ENCODE assay signal across 21 cellular contexts in genomic region chr15:39890640-39891039, GRCh38. TPM values are rescaled to one million over a fixed set of nuclear protein-coding genes. Genes with fewer than 3 reads are reported as not detected.
DNase-seq lines count a peak whose midpoint lies in the region; ATAC-seq, FAIRE-seq and TF ChIP-seq lines count a peak whose summit lies in the region.
"Had no signal": no experiment of that assay in that cellular context is flagged by ENCODE, and none has a peak within 500 bp of the region (broad histone marks: within the 10 kb centered on the region; RNA-seq: fewer than 3 reads in every experiment).

No MANE protein-coding gene starts in this region.

- H2AFZ ChIP-seq in H9 (ENCODE audit: low read length) (no peak overlapping the region), H1 (ENCODE audit: low read length) (no peak overlapping the region)

- TF ChIP-seq EP300 in H1 (IDR thresholded peaks at IDR 0.05; ENCODE audit: borderline replicate concordance in 1 of 2, low read depth in 2 of 2, low read length in 2 of 2), result no peak

- H3K23me2 ChIP-seq in H9 (ENCODE audit: insufficient read length, low read depth, low read length, poor library complexity, severe bottlenecking) (no peaks in the 10 kb centered on the region), H1 (ENCODE audit: low read depth, low read length) (no peaks in the 10 kb centered on the region)

- no peak overlapping the region for H3K23ac ChIP-seq in H9 (ENCODE audit: insufficient read length, low read depth, low read length)
- H3K23ac ChIP-seq in H1 (ENCODE audit: insufficient read length), result no peak overlapping the region

- POLR2A ChIA-PET in H1 (lab: Charles Lee; ENCODE audit: partially characterized antibody), result interaction anchor here (1.0 to 1.4 kb wide), 2 partner anchors 44 to 88 kb away, joined by 3 to 8 read pairs; partner anchors contain the start of gene EIF2AK4

- peaks cover 61 to 63% of the 10 kb centered on the region in 2 experiments for H3K4me1 Mint-ChIP-seq in H9
- H3K4me1 Mint-ChIP-seq: CD4-positive, CD25-positive, alpha-beta regulatory T cell; T-cell had no signal

- H2AK5ac ChIP-seq in H9 (ENCODE audit: insufficient read length, low read length) (no peak overlapping the region), H1 (ENCODE audit: low read depth, low read length) (no peak overlapping the region)

- no peak overlapping the region for H3T11ph ChIP-seq in H9 (ENCODE audit: low read length)

- no peak for TF ChIP-seq POLR2A in H1 (IDR thresholded peaks at IDR 0.05; ENCODE audit: control extremely low read depth in 1 of 2, low read depth in 2 of 2, low read length in 2 of 2)

- H3K9me3 ChIP-seq in H9 (ENCODE audit: control insufficient read depth, low read depth, low read length) (no peaks in the 10 kb centered on the region), H1 (ENCODE audit: insufficient read depth in 2 of 2, low read depth in 1 of 2, low read length in 1 of 2) (peaks cover 0 to 6% of the 10 kb centered on the region in 2 experiments; a peak in 1 of 4 replicates)
- H3K9me3 ChIP-seq: MG63, SK-N-SH had no signal

- H3K4me1 ChIP-seq in H9 (ENCODE audit: insufficient read depth, low read length), result peaks cover 23% of the 10 kb centered on the region
- peaks cover 4 to 37% (median 33%) of the 10 kb centered on the region in 4 experiments for H3K4me1 ChIP-seq in H1 (replicated peaks in 1 of 4; ENCODE audit: control insufficient read depth in 3 of 4, insufficient read depth in 4 of 4, low read length in 3 of 4)

- no peak overlapping the region for H4K91ac ChIP-seq in H9 (ENCODE audit: insufficient read length, low read depth, low read length)
- H4K91ac ChIP-seq in H1 (replicated peaks; ENCODE audit: insufficient read length, low read length), result peak overlapping the region; percentile 87

- H3K27ac Mint-ChIP-seq in H9, result peak overlapping the region; percentile 68 to 100 (median 87); a peak in 6 of 7 replicates

- peaks cover 4% of the 10 kb centered on the region; the same call in 1 of the 2 replicates for H3K79me2 ChIP-seq in H9 (ENCODE audit: insufficient read depth, low read length)
- peaks cover 3 to 42% of the 10 kb centered on the region in 2 experiments; a peak in 3 of 4 replicates for H3K79me2 ChIP-seq in H1 (ENCODE audit: control insufficient read depth in 1 of 2, insufficient read depth in 2 of 2, low read length in 2 of 2)

- FAIRE-seq in H1 (lab: Jason Lieb, UNC), result no peak
- FAIRE-seq: G401.6 had no signal

- no peak for TF ChIP-seq CTCF in H9 (conservative IDR thresholded peaks at IDR 0.05)
- TF ChIP-seq CTCF in H1 (IDR thresholded peaks at IDR 0.05; ENCODE audit: control extremely low read depth in 1 of 3, insufficient read depth in 1 of 3, low read depth in 1 of 3, low read length in 3 of 3), result no peak

- no peak overlapping the region for H3K4me2 ChIP-seq in H9 (ENCODE audit: insufficient read depth, insufficient read length, low read length)
- no peak overlapping the region for H3K4me2 ChIP-seq in H1 (ENCODE audit: insufficient read depth in 1 of 2, low read depth in 2 of 2, low read length in 2 of 2)
- H3K4me2 ChIP-seq: SK-N-SH had no signal

- no peaks in the 10 kb centered on the region for H3K27me3 ChIP-seq in H9 (ENCODE audit: insufficient read depth, low read length)
- no peaks in the 10 kb centered on the region for H3K27me3 ChIP-seq in H1 (replicated peaks in 1 of 4; ENCODE audit: control insufficient read depth in 3 of 4, extremely low read depth in 1 of 4, insufficient read depth in 3 of 4, low read length in 3 of 4)
- H3K27me3 ChIP-seq: MG63 had no signal

- H3K56ac ChIP-seq in H9 (ENCODE audit: insufficient read length, low read depth, low read length), result no peak overlapping the region
- H3K56ac ChIP-seq in H1 (replicated peaks; ENCODE audit: insufficient read length, low read depth, low read length), result peak overlapping the region; percentile 27

- H2BK12ac ChIP-seq in H9 (ENCODE audit: insufficient read length, low read depth, low read length), result no peak overlapping the region
- H2BK12ac ChIP-seq in H1 (ENCODE audit: low read depth, low read length), result no peak overlapping the region

- no peaks in the 10 kb centered on the region for H3K27me3 Mint-ChIP-seq in H9 (ENCODE audit: low read depth)

- peaks cover 22 to 26% (median 24%) of the 10 kb centered on the region in 3 experiments for H3K36me3 Mint-ChIP-seq in H9 (ENCODE audit: insufficient read depth in 1 of 3, low read depth in 3 of 3)
- H3K36me3 Mint-ChIP-seq: CD4-positive, CD25-positive, alpha-beta regulatory T cell; T-cell had no signal

- no peak overlapping the region for H3K18ac ChIP-seq in H9 (ENCODE audit: insufficient read length, low read depth, low read length)
- no peak overlapping the region for H3K18ac ChIP-seq in H1 (ENCODE audit: extremely low read depth, low read length)

- H2BK5ac ChIP-seq in H9 (ENCODE audit: insufficient read length, low read length) (no peak overlapping the region), H1 (ENCODE audit: low read depth, low read length) (peak overlapping the region; percentile 71; the same call in 1 of the 2 replicates)

- H2BK120ac ChIP-seq in H9 (ENCODE audit: low read depth, low read length, poor library complexity, severe bottlenecking), result no peak overlapping the region
- peak overlapping the region; percentile 91 for H2BK120ac ChIP-seq in H1 (replicated peaks; ENCODE audit: low read depth, low read length)

- no peaks in the 10 kb centered on the region for H4K20me1 ChIP-seq in H9 (ENCODE audit: control insufficient read depth, insufficient read depth, insufficient read length)
- no peaks in the 10 kb centered on the region for H4K20me1 ChIP-seq in H1 (replicated peaks in 1 of 2; ENCODE audit: control insufficient read depth in 1 of 2, insufficient read depth in 2 of 2, low read length in 2 of 2)

- no peak for TF ChIP-seq RAD21 in H1 (IDR thresholded peaks at IDR 0.05 in 1 of 2, conservative IDR thresholded peaks at IDR 0.05 in 1 of 2; ENCODE audit: low read depth in 2 of 2, low read length in 2 of 2)

- DNase-seq in NCI-H510A treated with DMSO at 0.1 percent for 48 hours (lab: John Stamatoyannopoulos, UW) (peak; percentile 9), NCI-H510A (lab: John Stamatoyannopoulos, UW) (no peak), H9 (no peak), NCI-H187 (lab: John Stamatoyannopoulos, UW) (peak; percentile 49 to 50), H1 (ENCODE audit: low read depth in 1 of 2, low spot score in 2 of 2) (no peak)
- DNase-seq in activated naive CD4-positive, alpha-beta T cell treated with Interleukin-2 at 50 U/mL for 16 hours, result no peak
- DNase-seq: ACHN; Calu3; CD4-positive, CD25-positive, alpha-beta regulatory T cell; DND-41; MG63; NCI-H1105; NCI-H2081 treated with DMSO at 0.1 percent for 48 hours; NCI-H446 treated with DMSO at 0.1 percent for 48 hours; NCI-H82; SK-N-SH; T-cell; T-helper 9 cell had no signal

- no peak overlapping the region for H3K4ac ChIP-seq in H9 (ENCODE audit: low read depth, low read length)
- peak overlapping the region; percentile 19 for H3K4ac ChIP-seq in H1 (replicated peaks; ENCODE audit: insufficient read length, low read depth, low read length)

- no peak overlapping the region for H3K4me3 ChIP-seq in H1 (ENCODE audit: extremely low read depth in 1 of 4, insufficient read depth in 2 of 4, low read depth in 3 of 4, low read length in 4 of 4)
- H3K4me3 ChIP-seq: MG63 had no signal

- H4K5ac ChIP-seq in H9 (ENCODE audit: insufficient read length, low read depth, low read length) (no peak overlapping the region), H1 (ENCODE audit: insufficient read length, low read depth, low read length) (peak overlapping the region; percentile 44)

- peaks cover 10 to 12% of the 10 kb centered on the region in 2 experiments for H3K9me3 Mint-ChIP-seq in H9
- H3K9me3 Mint-ChIP-seq: T-cell had no signal

- CTCF ChIA-PET in H1 (lab: Charles Lee; ENCODE audit: partially characterized antibody), result interaction anchor here (0.5 to 3.2 kb wide), 8 partner anchors 8 to 749 kb away, joined by 3 to 10 read pairs (median 3); partner anchors contain the start of gene EIF2AK4

- no peak overlapping the region for H2BK20ac ChIP-seq in H9 (ENCODE audit: low read depth, low read length, poor library complexity, severe bottlenecking)
- H2BK20ac ChIP-seq in H1 (ENCODE audit: low read length), result peak overlapping the region; percentile 66; the same call in 1 of the 2 replicates

- H3K27ac ChIP-seq in H9 (ENCODE audit: insufficient read length, low read depth, low read length) (peak overlapping the region; percentile 95), H1 (ENCODE audit: low read depth, low read length) (no peak overlapping the region)

- H3K14ac ChIP-seq in H9 (ENCODE audit: insufficient read depth, low read length) (no peak overlapping the region), H1 (ENCODE audit: insufficient read length) (no peak overlapping the region)

- H2BK15ac ChIP-seq in H9 (ENCODE audit: low read depth, low read length) (no peak overlapping the region), H1 (ENCODE audit: low read length) (no peak overlapping the region)

- H3K36me3 ChIP-seq in H1 (ENCODE audit: control insufficient read depth in 2 of 4, insufficient read depth in 4 of 4, low read length in 3 of 4), result peaks cover 0 to 13% (median 7%) of the 10 kb centered on the region in 4 experiments; a peak in 4 of 8 replicates
- H3K36me3 ChIP-seq: MG63 had no signal

- ATAC-seq in HG02623 (IDR thresholded peaks at IDR 0.05; ENCODE audit: unreplicated experiment) (no peak), HG03139 (IDR thresholded peaks at IDR 0.05; ENCODE audit: unreplicated experiment) (no peak)
- ATAC-seq: T-cell had no signal

- no peak overlapping the region for H3K4me3 Mint-ChIP-seq in H9
- H3K4me3 Mint-ChIP-seq: CD4-positive, CD25-positive, alpha-beta regulatory T cell; T-cell had no signal

- H4K8ac ChIP-seq in H9 (replicated peaks; ENCODE audit: insufficient read length, low read depth, low read length) (no peak overlapping the region), H1 (ENCODE audit: extremely low read depth, insufficient read depth, low read length) (no peak overlapping the region)

- H3K79me1 ChIP-seq in H9 (ENCODE audit: insufficient read depth, low read depth, low read length, poor library complexity, severe bottlenecking) (no peaks in the 10 kb centered on the region), H1 (ENCODE audit: low read depth, low read length) (peaks cover 4% of the 10 kb centered on the region)

- H3K9ac ChIP-seq in H9 (ENCODE audit: extremely low read depth, insufficient read length, low read length) (no peak overlapping the region), H1 (replicated peaks in 1 of 4; ENCODE audit: extremely low read depth in 1 of 4, low read depth in 3 of 4, low read length in 3 of 4) (no peak overlapping the region)
- H3K9ac ChIP-seq: SK-N-SH had no signal

RNA-seq across cellular contexts. Expression of gene GPR176, which starts 29.4 kb away (rescaled TPM):
- total RNA-seq in H9 (2021), result 132 TPM in 2 replicates
- total RNA-seq in H1 (2021; fragmentation: NEBNext Ultra II Directional; extraction: Animal tissue kit (Norgen Biotek cat#: 25700)), result 190 and 198 TPM in 2 replicates
- polyA plus RNA-seq in H1 (2011; rRNA removed), result 281 and 318 TPM in 2 replicates
- 189 TPM for polyA plus RNA-seq in H1 (2011; cell fraction: cytosol; rRNA removed)
- 347 TPM for polyA plus RNA-seq in H1 (2011; cell fraction: nucleus; rRNA removed)
- 147 to 191 TPM (median 166 TPM) in 4 replicates for polyA plus RNA-seq in H1 (2012, experiment 1 of 2)
- 130 TPM for polyA plus RNA-seq in H1 (2012, experiment 2 of 2)
- 98.7 TPM for polyA plus RNA-seq in H1 (2013, experiment 1 of 2)
- 108 TPM for polyA plus RNA-seq in H1 (2013, experiment 2 of 2)
- 732 and 803 TPM in 2 replicates for polyA minus RNA-seq in H1 (2011; rRNA and poly(A)+ RNA removed)
- 146 TPM for polyA minus RNA-seq in H1 (2011; cell fraction: cytosol; rRNA and poly(A)+ RNA removed)
- polyA minus RNA-seq in H1 (2011; cell fraction: nucleus; rRNA and poly(A)+ RNA removed), result 175 TPM
- total RNA-seq: CD4-positive, CD25-positive, alpha-beta regulatory T cell had no signal
- polyA plus RNA-seq: CD4-positive, CD25-positive, alpha-beta regulatory T cell had no signal

RNA-seq across cellular contexts. Expression of gene EIF2AK4, which starts 43.3 kb away (rescaled TPM):
- total RNA-seq in H9 (2021), result 92.5 and 94.7 TPM in 2 replicates
- 96.9 and 105 TPM in 2 replicates for total RNA-seq in H1 (2021; fragmentation: NEBNext Ultra II Directional; extraction: Animal tissue kit (Norgen Biotek cat#: 25700))
- polyA plus RNA-seq in H1 (2011; rRNA removed), result 61.0 and 67.9 TPM in 2 replicates
- polyA plus RNA-seq in H1 (2011; cell fraction: cytosol; rRNA removed), result 83.0 TPM
- 87.0 TPM for polyA plus RNA-seq in H1 (2011; cell fraction: nucleus; rRNA removed)
- polyA plus RNA-seq in H1 (2012, experiment 1 of 2), result 60.3 to 83.0 TPM (median 69.7 TPM) in 4 replicates
- 12.0 TPM for polyA plus RNA-seq in H1 (2012, experiment 2 of 2)
- 116 TPM for polyA plus RNA-seq in H1 (2013, experiment 1 of 2)
- 128 TPM for polyA plus RNA-seq in H1 (2013, experiment 2 of 2)
- polyA minus RNA-seq in H1 (2011; rRNA and poly(A)+ RNA removed), result 169 TPM in 2 replicates
- 67.4 TPM for polyA minus RNA-seq in H1 (2011; cell fraction: cytosol; rRNA and poly(A)+ RNA removed)
- polyA minus RNA-seq in H1 (2011; cell fraction: nucleus; rRNA and poly(A)+ RNA removed), result 162 TPM

Comparison
In these comparisons a context has a peak if more than half of its experiments do, and no peak if none do; other contexts are left out.
1. DNase-seq: peak in NCI-H510A treated with DMSO at 0.1 percent for 48 hours (single experiment) and NCI-H187 (2 of 2); none in NCI-H510A (single experiment), H9 (single experiment), H1 (0 of 2) and activated naive CD4-positive, alpha-beta T cell treated with Interleukin-2 at 50 U/mL for 16 hours (single experiment).